Comparison of ENCODE assay signal across 9 cellular contexts in genomic region chr3:63976166-63976861, GRCh38. TPM values are rescaled to one million over a fixed set of nuclear protein-coding genes. Genes with fewer than 3 reads are reported as not detected.
A peak's percentile ranks its signal among the peaks of the same experiment; 100 is the strongest.
DNase-seq lines count a peak whose midpoint lies in the region; ATAC-seq and TF ChIP-seq lines count a peak whose summit lies in the region.
"Had no signal": no experiment of that assay in that cellular context is flagged by ENCODE, and none has a peak within 500 bp of the region (broad histone marks: within the 10 kb centered on the region; RNA-seq: fewer than 3 reads in every experiment).

No MANE protein-coding gene starts in this region.

- intact Hi-C loops in stomach (cut with DNase I; ENCODE audit: low total_unique reads), result no loop called here

- peak; percentile 92 for DNase-seq in AG04449 (ENCODE audit: low read depth, low spot score)
- DNase-seq in HT1080 (ENCODE audit: low read depth), result peak; percentile 83
- DNase-seq in brain microvascular endothelial cell, result peak; percentile 92
- DNase-seq in lung microvascular endothelial cell (ENCODE audit: low read depth in 2 of 2), result peak; percentile 14 to 43
- DNase-seq in stomach, result no peak
- no peak for DNase-seq in iPS-NIHi11 (ENCODE audit: low spot score)
- no peak for DNase-seq in activated effector memory CD4-positive, alpha-beta T cell treated with Interleukin-2 at 50 U/mL for 16 hours
- DNase-seq: stimulated activated CD4-positive, alpha-beta T cell treated with anti-CD3 and anti-CD28 coated beads, Interleukin-4, amount 100 ng/mL, for 4 hours had no signal

- H3K27me3 ChIP-seq in brain microvascular endothelial cell (replicated peaks) (no peaks in the 10 kb centered on the region), stomach (no peaks in the 10 kb centered on the region)

- peak overlapping the region; percentile 86 for H3K27ac ChIP-seq in brain microvascular endothelial cell
- H3K27ac ChIP-seq in stomach, result peak overlapping the region in 2 of 5 donors; percentile 36 to 48

- TF ChIP-seq EP300 in stomach (IDR thresholded peaks at IDR 0.05), result no peak

- in situ Hi-C loops in brain microvascular endothelial cell (cut with HindIII; ENCODE audit: low pct_ligation_motif_present, low sequenced_read_pairs), result no loop called here

- CTCF ChIA-PET in AG04449 (lab: Yijun Ruan, JAX), result interaction anchor here (0.8 to 9.3 kb wide), 6 partner anchors 13 to 487 kb away, joined by 3 to 143 read pairs (median 4); no protein-coding TSS in a partner anchor

- H3K4me3 ChIP-seq in AG04449 (ENCODE audit: low read depth, low read length) (no peak overlapping the region), brain microvascular endothelial cell (ENCODE audit: low read depth, low read length) (peak overlapping the region; percentile 20), stomach (no peak overlapping the region)

- peaks cover 24 to 92% (median 62%) of the 10 kb centered on the region in 4 donors for H3K4me1 ChIP-seq in stomach

- no peak for ATAC-seq in GM21576 (IDR thresholded peaks at IDR 0.05; ENCODE audit: unreplicated experiment)

- POLR2A ChIA-PET in AG04449 (lab: Yijun Ruan, JAX), result no interaction called here

- no peak for TF ChIP-seq POLR2A in stomach (IDR thresholded peaks at IDR 0.05)

- WGBS in stomach, 5 donors, result 75 to 95% (median 88%) methylated on average over 4 of the region's 4 CpGs

- no peaks in the 10 kb centered on the region for H3K9me3 ChIP-seq in stomach

- TF ChIP-seq CTCF in AG04449 (IDR thresholded peaks at IDR 0.05; ENCODE audit: insufficient read depth, low read length, missing control alignments) (no peak), brain microvascular endothelial cell (IDR thresholded peaks at IDR 0.05; ENCODE audit: low read depth, low read length, missing control alignments) (no peak), stomach (IDR thresholded peaks at IDR 0.05) (no peak)

- H3K36me3 ChIP-seq in brain microvascular endothelial cell (replicated peaks) (peaks cover 5% of the 10 kb centered on the region), stomach (peaks cover 12 to 22% (median 16%) of the 10 kb centered on the region in 4 donors)

RNA-seq across cellular contexts. Expression of gene PSMD6, which starts 47.0 kb away (rescaled TPM):
- total RNA-seq in HT1080 (2014; rRNA removed; shearing (Covaris generic)), result 183 and 200 TPM in 2 replicates
- 161 and 166 TPM in 2 replicates for polyA plus RNA-seq in HT1080 (2015; cell fraction: cytosol; rRNA removed)
- polyA plus RNA-seq in HT1080 (2015; cell fraction: nucleus; rRNA removed), result 184 and 200 TPM in 2 replicates
- total RNA-seq in lung microvascular endothelial cell (80.6 and 81.5 TPM in 2 replicates), stomach (10 to 100 TPM; 15.8 to 98.5 (median 57.4) TPM)
- polyA plus RNA-seq in stomach, result 10 to 100 TPM; 53.4 to 66.9 (median 53.6) TPM

Comparison
In these comparisons a context has a peak if more than half of its experiments do, and no peak if none do; other contexts are left out.
1. DNase-seq: peak in AG04449 (single experiment), HT1080 (single experiment), brain microvascular endothelial cell (single experiment) and lung microvascular endothelial cell (2 of 2); none in stomach (single experiment), iPS-NIHi11 (single experiment) and activated effector memory CD4-positive, alpha-beta T cell treated with Interleukin-2 at 50 U/mL for 16 hours (single experiment).